ENCODE assay signal across 15 cellular contexts in genomic region chr2:61433606-61434005, GRCh38. TPM values are rescaled to one million over a fixed set of nuclear protein-coding genes. Genes with fewer than 3 reads are reported as not detected.
DNase-seq lines count a peak whose midpoint lies in the region; ATAC-seq and TF ChIP-seq lines count a peak whose summit lies in the region.
"Had no signal": no experiment of that assay in that cellular context is flagged by ENCODE, and none has a peak within 500 bp of the region (broad histone marks: within the 10 kb centered on the region; RNA-seq: fewer than 3 reads in every experiment).

No MANE protein-coding gene starts in this region.

- peak; percentile 18 for ATAC-seq in mucosa of descending colon
- ATAC-seq in HG02973 (IDR thresholded peaks at IDR 0.05; ENCODE audit: unreplicated experiment), result no peak
- ATAC-seq: SK-N-SH treated with all-trans-retinoic acid at 6 μM for 48 hours had no signal

- peaks cover 5 to 53% (median 33%) of the 10 kb centered on the region in 11 experiments; a peak in 21 of 22 replicates for H3K9me3 ChIP-seq in BLaER1 treated with 17β-estradiol and CSF1 and Interleukin-3, amounts not matched to agents 10 nM and 100 nM (replicated peaks in 1 of 11)
- H3K9me3 ChIP-seq in SU-DHL-6 (ENCODE audit: insufficient read depth, low read length), result no peaks in the 10 kb centered on the region
- H3K9me3 ChIP-seq in mucosa of descending colon, result no peaks in the 10 kb centered on the region
- peaks cover 0 to 5% (median 1%) of the 10 kb centered on the region in 4 donors for H3K9me3 ChIP-seq in sigmoid colon
- H3K9me3 ChIP-seq: upper lobe of right lung had no signal

- H3K27ac ChIP-seq in BLaER1 treated with 17β-estradiol and CSF1 and Interleukin-3, amounts not matched to agents 10 nM and 100 nM, result peak overlapping the region in 4 of 11 experiments; percentile 20 to 67 (median 44); a peak in 6 of 22 replicates
- H3K27ac ChIP-seq in SU-DHL-6 (ENCODE audit: low read depth, low read length) (peak overlapping the region; percentile 84), sigmoid colon (no peak overlapping the region)
- H3K27ac ChIP-seq: upper lobe of right lung had no signal

- H3K79me2 ChIP-seq in SU-DHL-6 (ENCODE audit: insufficient read depth, low read length), result peaks cover 99% of the 10 kb centered on the region

- no peaks in the 10 kb centered on the region for H3K27me3 ChIP-seq in BLaER1 treated with 17β-estradiol and CSF1 and Interleukin-3, amounts not matched to agents 10 nM and 100 nM
- H3K27me3 ChIP-seq in SU-DHL-6 (ENCODE audit: low read length) (no peaks in the 10 kb centered on the region), sigmoid colon (no peaks in the 10 kb centered on the region)
- H3K27me3 ChIP-seq: upper lobe of right lung had no signal

- H3K4me3 ChIP-seq in BLaER1 treated with 17β-estradiol and CSF1 and Interleukin-3, amounts not matched to agents 10 nM and 100 nM, result no peak overlapping the region
- H3K4me3 ChIP-seq in SU-DHL-6 (ENCODE audit: insufficient read depth, low read length, poor library complexity, severe bottlenecking), result no peak overlapping the region
- H3K4me3 ChIP-seq in mucosa of descending colon, result no peak overlapping the region
- H3K4me3 ChIP-seq in sigmoid colon, result no peak overlapping the region
- H3K4me3 ChIP-seq: upper lobe of right lung had no signal

- 94 to 99% methylated on average over 1 of the region's 1 CpG for WGBS in sigmoid colon, 2 donors

- TF ChIP-seq POLR2A in sigmoid colon (IDR thresholded peaks at IDR 0.05), result no peak

- H3K4me1 ChIP-seq in BLaER1 treated with 17β-estradiol and CSF1 and Interleukin-3, amounts not matched to agents 10 nM and 100 nM, result peaks cover 0 to 48% (median 16%) of the 10 kb centered on the region in 10 experiments; a peak in 16 of 20 replicates
- H3K4me1 ChIP-seq in mucosa of descending colon (ENCODE audit: low read depth), result peaks cover 47% of the 10 kb centered on the region
- H3K4me1 ChIP-seq in sigmoid colon, result peaks cover 0 to 30% (median 14%) of the 10 kb centered on the region in 4 donors

- H3K36me3 ChIP-seq in BLaER1 treated with 17β-estradiol and CSF1 and Interleukin-3, amounts not matched to agents 10 nM and 100 nM, result peaks cover 4 to 56% (median 38%) of the 10 kb centered on the region in 11 experiments; a peak in 17 of 22 replicates
- H3K36me3 ChIP-seq in SU-DHL-6 (ENCODE audit: low read length) (no peaks in the 10 kb centered on the region), mucosa of descending colon (ENCODE audit: low read depth) (no peaks in the 10 kb centered on the region), sigmoid colon (no peaks in the 10 kb centered on the region)
- H3K36me3 ChIP-seq: upper lobe of right lung had no signal

- no peaks in the 10 kb centered on the region for H3K9me2 ChIP-seq in SU-DHL-6 (replicated peaks; ENCODE audit: insufficient read depth, low read length)

- peaks cover 66% of the 10 kb centered on the region for H3F3A ChIP-seq in SU-DHL-6 (ENCODE audit: insufficient read depth)

- TF ChIP-seq CTCF in SU-DHL-6 (IDR thresholded peaks at IDR 0.05; ENCODE audit: insufficient read depth, low read length, poor library complexity, severe bottlenecking), result no peak
- no peak for TF ChIP-seq CTCF in mucosa of descending colon (IDR thresholded peaks at IDR 0.05)
- TF ChIP-seq CTCF in sigmoid colon (IDR thresholded peaks at IDR 0.05), result no peak

- no peak overlapping the region for H3K9ac ChIP-seq in BLaER1 treated with 17β-estradiol and CSF1 and Interleukin-3, amounts not matched to agents 10 nM and 100 nM
- peak overlapping the region; percentile 8; the same call in 1 of the 2 replicates for H3K9ac ChIP-seq in SU-DHL-6 (ENCODE audit: low read length)

- peaks cover 73 to 100% (median 96%) of the 10 kb centered on the region in 11 experiments for H4K20me1 ChIP-seq in BLaER1 treated with 17β-estradiol and CSF1 and Interleukin-3, amounts not matched to agents 10 nM and 100 nM
- H4K20me1 ChIP-seq in SU-DHL-6 (ENCODE audit: low read depth, low read length), result no peaks in the 10 kb centered on the region

- DNase-seq in ELF-1 (ENCODE audit: low read depth, low spot score) (peak; percentile 18), mucosa of descending colon (no peak), sigmoid colon (no peak), T-helper 1 cell (no peak), retina (no peak)
- DNase-seq: activated naive CD4-positive, alpha-beta T cell treated with anti-CD3 and anti-CD28 coated beads, Interleukin-2, amount 10 ng/mL, durations not matched to agents 7 days and 5 days; DMS79 treated with DMSO at 0.1 percent for 48 hours; hypothalamus; NCI-H1694; stimulated activated naive CD4-positive, alpha-beta T cell had no signal

- H3K4me2 ChIP-seq in BLaER1 treated with 17β-estradiol and CSF1 and Interleukin-3, amounts not matched to agents 10 nM and 100 nM, result peak overlapping the region in 7 of 11 experiments; percentile 5 to 77 (median 39); a peak in 8 of 22 replicates
- peak overlapping the region; percentile 41 for H3K4me2 ChIP-seq in SU-DHL-6 (ENCODE audit: low read depth, low read length, poor library complexity, severe bottlenecking)

- intact Hi-C loops in mucosa of descending colon (cut with DNase I, micrococcal nuclease), result no loop called here
- intact Hi-C loops in sigmoid colon (cut with DNase I), result no loop called here

- H2AFZ ChIP-seq in SU-DHL-6 (ENCODE audit: low read depth, low read length, severe bottlenecking), result no peak overlapping the region

- no peak for TF ChIP-seq EP300 in sigmoid colon (IDR thresholded peaks at IDR 0.05)

RNA-seq across cellular contexts. Expression of gene USP34, which starts 37.3 kb away (rescaled TPM):
- total RNA-seq in mucosa of descending colon (100 to 1,000 TPM in 1 of 3 donors, 10 to 100 TPM in 2; 67.9 to 132 (median 88.4) TPM), sigmoid colon (100 to 1,000 TPM; 135 to 158 (median 140) TPM)
- polyA plus RNA-seq in sigmoid colon, result 10 to 100 TPM; 23.6 to 52.8 (median 34.2) TPM
